In the genomic region with DNA sequence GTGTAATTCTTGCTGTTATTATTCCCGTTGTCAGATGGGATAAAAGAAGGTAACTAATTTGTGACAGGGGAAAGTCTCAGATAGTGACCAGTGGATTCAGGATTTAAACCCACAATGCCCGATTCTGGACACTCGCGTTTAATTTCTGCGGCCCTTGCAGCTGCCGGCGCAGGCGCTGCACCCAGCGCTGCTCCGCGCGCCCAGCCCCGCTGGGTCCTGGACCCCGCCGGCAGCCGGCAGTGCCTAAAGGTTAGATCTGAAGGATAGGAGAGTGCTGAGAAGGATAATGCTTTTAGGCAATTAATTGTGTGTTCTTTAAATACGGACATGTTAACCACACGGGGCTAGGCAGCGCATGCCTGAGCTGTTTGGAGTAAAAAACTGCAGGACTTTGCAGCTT, we compare ENCODE assay signal across 1 cellular context.
TF ChIP-seq lines count a peak whose summit lies in the region.

No MANE protein-coding gene starts in this region.

TF ChIP-seq in SK-N-SH treated with all-trans-retinoic acid at 6 μM for 48 hours, 23 proteins besides CTCF, POLR2A, EP300 and RAD21 (continued from another document):
- no peak for TF ChIP-seq CREB5 (CRISPR knock-in tag; IDR thresholded peaks at IDR 0.05; ENCODE audit: low read depth)
- TF ChIP-seq BACH2 (CRISPR knock-in tag; IDR thresholded peaks at IDR 0.05; ENCODE audit: borderline replicate concordance): no peak
- no peak for TF ChIP-seq CSDC2 (CRISPR knock-in tag; IDR thresholded peaks at IDR 0.05)
- TF ChIP-seq, protein P1, sequence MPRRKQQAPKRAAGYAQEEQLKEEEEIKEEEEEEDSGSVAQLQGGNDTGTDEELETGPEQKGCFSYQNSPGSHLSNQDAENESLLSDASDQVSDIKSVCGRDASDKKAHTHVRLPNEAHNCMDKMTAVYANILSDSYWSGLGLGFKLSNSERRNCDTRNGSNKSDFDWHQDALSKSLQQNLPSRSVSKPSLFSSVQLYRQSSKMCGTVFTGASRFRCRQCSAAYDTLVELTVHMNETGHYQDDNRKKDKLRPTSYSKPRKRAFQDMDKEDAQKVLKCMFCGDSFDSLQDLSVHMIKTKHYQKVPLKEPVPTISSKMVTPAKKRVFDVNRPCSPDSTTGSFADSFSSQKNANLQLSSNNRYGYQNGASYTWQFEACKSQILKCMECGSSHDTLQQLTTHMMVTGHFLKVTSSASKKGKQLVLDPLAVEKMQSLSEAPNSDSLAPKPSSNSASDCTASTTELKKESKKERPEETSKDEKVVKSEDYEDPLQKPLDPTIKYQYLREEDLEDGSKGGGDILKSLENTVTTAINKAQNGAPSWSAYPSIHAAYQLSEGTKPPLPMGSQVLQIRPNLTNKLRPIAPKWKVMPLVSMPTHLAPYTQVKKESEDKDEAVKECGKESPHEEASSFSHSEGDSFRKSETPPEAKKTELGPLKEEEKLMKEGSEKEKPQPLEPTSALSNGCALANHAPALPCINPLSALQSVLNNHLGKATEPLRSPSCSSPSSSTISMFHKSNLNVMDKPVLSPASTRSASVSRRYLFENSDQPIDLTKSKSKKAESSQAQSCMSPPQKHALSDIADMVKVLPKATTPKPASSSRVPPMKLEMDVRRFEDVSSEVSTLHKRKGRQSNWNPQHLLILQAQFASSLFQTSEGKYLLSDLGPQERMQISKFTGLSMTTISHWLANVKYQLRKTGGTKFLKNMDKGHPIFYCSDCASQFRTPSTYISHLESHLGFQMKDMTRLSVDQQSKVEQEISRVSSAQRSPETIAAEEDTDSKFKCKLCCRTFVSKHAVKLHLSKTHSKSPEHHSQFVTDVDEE (CRISPR knock-in tag; IDR thresholded peaks at IDR 0.05): no peak
TF ChIP-seq in SK-N-SH treated with all-trans-retinoic acid at 6 μM for 48 hours: peak in this region for 0.
